Comparison of ENCODE assay signal across 22 cellular contexts in genomic region chr18:6734746-6735430, GRCh38. TPM values are rescaled to one million over a fixed set of nuclear protein-coding genes. Genes with fewer than 3 reads are reported as not detected.
DNase-seq lines count a peak whose midpoint lies in the region; ATAC-seq and TF ChIP-seq lines count a peak whose summit lies in the region.
"Had no signal": no experiment of that assay in that cellular context is flagged by ENCODE, and none has a peak within 500 bp of the region (broad histone marks: within the 10 kb centered on the region; RNA-seq: fewer than 3 reads in every experiment).

No MANE protein-coding gene starts in this region.

- 54% methylated on average over 6 of the region's 6 CpGs for WGBS in hepatocyte (ENCODE audit: low lambda C conversion rate, missing lambda C conversion rate)
- WGBS in spleen, 5 donors, result 65 to 83% (median 79%) methylated on average over 6 of the region's 6 CpGs

- no peak for DNase-seq in adipocyte (ENCODE audit: low read depth)
- no peak for DNase-seq in hepatocyte (ENCODE audit: low spot score)
- no peak for DNase-seq in spleen
- DNase-seq in dermis blood vessel endothelial cell, result no peak
- no peak for DNase-seq in 8988T
- DNase-seq: activated CD8-positive, alpha-beta memory T cell treated with anti-CD3 and anti-CD28 coated beads for 24 hours; activated T-cell treated with anti-CD3 and anti-CD28 coated beads, Interleukin-2, amount 50 U/mL, for 72 hours; CD4-positive, CD25-positive, alpha-beta regulatory T cell; DMS153; GF-D8; kidney; mammary epithelial cell; NCI-H1048; NCI-H1930; NCI-H446; stimulated activated naive CD4-positive, alpha-beta T cell; T1000 had no signal

- TF ChIP-seq CTCF in hepatocyte (IDR thresholded peaks at IDR 0.05; ENCODE audit: poor library complexity), result no peak
- no peak for TF ChIP-seq CTCF in spleen (IDR thresholded peaks at IDR 0.05 in 8 of 11, conservative IDR thresholded peaks at IDR 0.05 in 3 of 11)

- H3K9ac ChIP-seq in HUES6 (ENCODE audit: low read length) (no peak overlapping the region), adipocyte (ENCODE audit: low read length) (peak overlapping the region; percentile 62)
- H3K9ac ChIP-seq: parathyroid adenoma had no signal

- H3K27me3 ChIP-seq in HUES6 (ENCODE audit: control insufficient read depth, insufficient read depth, low read length) (no peaks in the 10 kb centered on the region), adipocyte (replicated peaks; ENCODE audit: control insufficient read depth, insufficient read depth, low read length) (no peaks in the 10 kb centered on the region), hepatocyte (no peaks in the 10 kb centered on the region), spleen (replicated peaks in 1 of 7) (peaks cover 0 to 19% (median 0%) of the 10 kb centered on the region in 7 donors)

- H3K79me2 ChIP-seq in hepatocyte, result peaks cover 84% of the 10 kb centered on the region
- H3K79me2 ChIP-seq: parathyroid adenoma had no signal

- H3K4me3 ChIP-seq in HUES6 (ENCODE audit: low read depth, low read length), result no peak overlapping the region
- peak overlapping the region; percentile 9 for H3K4me3 ChIP-seq in adipocyte (ENCODE audit: low read length)
- no peak overlapping the region for H3K4me3 ChIP-seq in hepatocyte
- H3K4me3 ChIP-seq in spleen, result no peak overlapping the region

- H3K9me3 ChIP-seq in HUES6 (ENCODE audit: control insufficient read depth, insufficient read depth, low read depth, low read length) (no peaks in the 10 kb centered on the region), adipocyte (ENCODE audit: control insufficient read depth, low read length) (no peaks in the 10 kb centered on the region), hepatocyte (ENCODE audit: low read depth) (no peaks in the 10 kb centered on the region), spleen (no peaks in the 10 kb centered on the region)

- no peaks in the 10 kb centered on the region for H4K20me1 ChIP-seq in hepatocyte (ENCODE audit: insufficient read depth, poor library complexity, severe bottlenecking)

- intact Hi-C loops in spleen (cut with DNase I; ENCODE audit: low total_unique reads), result no loop called here

- H2AFZ ChIP-seq in hepatocyte, result no peak overlapping the region
- H2AFZ ChIP-seq: parathyroid adenoma had no signal

- H3K27ac ChIP-seq in HUES6 (ENCODE audit: low read depth, low read length), result peak overlapping the region; percentile 43; the same call in 1 of the 2 replicates
- H3K27ac ChIP-seq in hepatocyte, result peak overlapping the region; percentile 41
- H3K27ac ChIP-seq in spleen, result peak overlapping the region in 7 of 8 donors; percentile 48 to 88 (median 82)
- H3K27ac ChIP-seq: parathyroid adenoma had no signal

- H3K36me3 ChIP-seq in HUES6 (ENCODE audit: control insufficient read depth, insufficient read depth, low read length) (no peaks in the 10 kb centered on the region), adipocyte (ENCODE audit: control insufficient read depth, insufficient read depth, low read length, severe bottlenecking) (no peaks in the 10 kb centered on the region), hepatocyte (replicated peaks; ENCODE audit: insufficient read depth, low read depth) (no peaks in the 10 kb centered on the region), spleen (no peaks in the 10 kb centered on the region)

- no peak for TF ChIP-seq POLR2A in spleen (IDR thresholded peaks at IDR 0.05)

- H3K9me2 ChIP-seq in hepatocyte (replicated peaks; ENCODE audit: insufficient read depth), result no peaks in the 10 kb centered on the region

- peak overlapping the region; percentile 76 for H3K4me2 ChIP-seq in hepatocyte

- peaks cover 35% of the 10 kb centered on the region for H3K4me1 ChIP-seq in HUES6 (ENCODE audit: control insufficient read depth, insufficient read depth, low read length)
- peaks cover 54% of the 10 kb centered on the region for H3K4me1 ChIP-seq in adipocyte (ENCODE audit: control insufficient read depth, insufficient read depth, low read length)
- H3K4me1 ChIP-seq in hepatocyte (ENCODE audit: insufficient read depth), result peaks cover 24% of the 10 kb centered on the region
- H3K4me1 ChIP-seq in spleen, result peaks cover 0 to 14% (median 0%) of the 10 kb centered on the region in 6 donors
- H3K4me1 ChIP-seq: parathyroid adenoma had no signal

- no peak for ATAC-seq in GM18858 (IDR thresholded peaks at IDR 0.05; ENCODE audit: unreplicated experiment)
- no peak for ATAC-seq in HG03139 (IDR thresholded peaks at IDR 0.05; ENCODE audit: unreplicated experiment)
- ATAC-seq: activated CD4-positive, CD25-positive, alpha-beta regulatory T cell treated with anti-CD3 and anti-CD28 coated beads, Interleukin-2, amount 50 U/mL, for 24 hours; activated T-cell treated with anti-CD3 and anti-CD28 coated beads, Interleukin-2, amount 50 U/mL, for 72 hours had no signal

RNA-seq across cellular contexts. Expression of gene ARHGAP28, which starts 5.4 kb away (rescaled TPM):
- total RNA-seq in hepatocyte (60.7 and 71.3 TPM in 2 replicates), spleen (10 to 100 TPM; 13.8 to 78.3 (median 43.6) TPM), dermis blood vessel endothelial cell (4.3 and 7.9 TPM in 2 replicates)
- polyA plus RNA-seq in hepatocyte (20.7 and 23.5 TPM in 2 replicates), spleen (10 to 100 TPM in 1 of 3 donors, 1 to 10 TPM in 2; 1.9 to 10.5 (median 2.6) TPM)
- total RNA-seq: activated T-cell treated with anti-CD3 and anti-CD28 coated beads, Interleukin-2, amount 50 U/mL, for 72 hours; CD4-positive, CD25-positive, alpha-beta regulatory T cell had no signal
- polyA plus RNA-seq: CD4-positive, CD25-positive, alpha-beta regulatory T cell had no signal
